10 cellular contexts compared by ENCODE assay signal in genomic region chr12:14613718-14614117, GRCh38. TPM values are rescaled to one million over a fixed set of nuclear protein-coding genes. Genes with fewer than 3 reads are reported as not detected.
A peak's percentile ranks its signal among the peaks of the same experiment; 100 is the strongest.
DNase-seq lines count a peak whose midpoint lies in the region; ATAC-seq and TF ChIP-seq lines count a peak whose summit lies in the region.
"Had no signal": no experiment of that assay in that cellular context is flagged by ENCODE, and none has a peak within 500 bp of the region (broad histone marks: within the 10 kb centered on the region; RNA-seq: fewer than 3 reads in every experiment).

No MANE protein-coding gene starts in this region.

- H3K4me3 ChIP-seq in mammary epithelial cell (replicated peaks in 1 of 3; ENCODE audit: insufficient read depth in 1 of 3, low read depth in 2 of 3, low read length in 3 of 3) (no peak overlapping the region), Peyer's patch (no peak overlapping the region)
- H3K4me3 ChIP-seq: A549 had no signal

- intact Hi-C loops in mammary epithelial cell (cut with micrococcal nuclease) (no loop called here), MCF 10A (cut with micrococcal nuclease) (loop anchor here (10.0 kb wide), 1 partner anchor 249 kb away; the partner anchor contains the start of gene ATF7IP)

- no peaks in the 10 kb centered on the region for H3K27me3 ChIP-seq in mammary epithelial cell (ENCODE audit: insufficient read depth, low read length)
- H3K27me3 ChIP-seq in Peyer's patch: no peaks in the 10 kb centered on the region

- peaks cover 16% of the 10 kb centered on the region for H3K9me3 Mint-ChIP-seq in MCF 10A (ENCODE audit: unreplicated experiment)
- peaks cover 3 to 12% of the 10 kb centered on the region in 2 donors for H3K9me3 Mint-ChIP-seq in activated T-cell treated with anti-CD3 and anti-CD28 coated beads, Interleukin-2, amount 50 U/mL, for 72 hours

- 7% methylated on average over 1 of the region's 1 CpG for WGBS in mammary epithelial cell (ENCODE audit: low coverage, missing lambda C conversion rate)

- H3K4me3 Mint-ChIP-seq in MCF 10A (ENCODE audit: unreplicated experiment): no peak overlapping the region
- H3K4me3 Mint-ChIP-seq in activated T-cell treated with anti-CD3 and anti-CD28 coated beads, Interleukin-2, amount 50 U/mL, for 72 hours: no peak overlapping the region
- H3K4me3 Mint-ChIP-seq: T-helper 2 cell treated with Interferon-gamma antibody and Interleukin-4, amounts not matched to agents 5 μg/mL and 100 μg/mL, for 36 hours had no signal

- CTCF ChIA-PET in mammary epithelial cell (lab: Charles Lee; ENCODE audit: low non-redundant PET): no interaction called here
- CTCF ChIA-PET in MCF 10A (lab: Yijun Ruan, JAX): interaction anchor here (1.0 to 1.2 kb wide), 4 partner anchors 16 to 376 kb away, joined by 3 read pairs; no protein-coding TSS in a partner anchor

- in situ Hi-C loops in mammary epithelial cell (cut with MboI; ENCODE audit: low sequenced_read_pairs in 2 of 2): loop anchor here in 1 of 2 donors (25.0 kb wide), 1 partner anchor 376 kb away; no protein-coding TSS in a partner anchor

- H3K9ac ChIP-seq in mammary epithelial cell (ENCODE audit: insufficient read depth, low read length): no peak overlapping the region

- TF ChIP-seq POLR2A in Peyer's patch (IDR thresholded peaks at IDR 0.05): no peak

- no peak overlapping the region for H3K27ac Mint-ChIP-seq in MCF 10A (ENCODE audit: low read depth, unreplicated experiment)
- H3K27ac Mint-ChIP-seq in activated T-cell treated with anti-CD3 and anti-CD28 coated beads, Interleukin-2, amount 50 U/mL, for 72 hours: no peak overlapping the region
- H3K27ac Mint-ChIP-seq: T-helper 2 cell treated with Interferon-gamma antibody and Interleukin-4, amounts not matched to agents 5 μg/mL and 100 μg/mL, for 36 hours had no signal

- H3K4me2 ChIP-seq in mammary epithelial cell (ENCODE audit: insufficient read depth, low read depth, low read length): no peak overlapping the region
- H3K4me2 ChIP-seq: A549 had no signal

- no peaks in the 10 kb centered on the region for H3K27me3 Mint-ChIP-seq in MCF 10A (ENCODE audit: insufficient read depth, unreplicated experiment)
- peaks cover 5% of the 10 kb centered on the region for H3K27me3 Mint-ChIP-seq in activated T-cell treated with anti-CD3 and anti-CD28 coated beads, Interleukin-2, amount 50 U/mL, for 72 hours (ENCODE audit: low read depth)

- no peaks in the 10 kb centered on the region for H3K36me3 Mint-ChIP-seq in MCF 10A (ENCODE audit: insufficient read depth, unreplicated experiment)
- H3K36me3 Mint-ChIP-seq in activated T-cell treated with anti-CD3 and anti-CD28 coated beads, Interleukin-2, amount 50 U/mL, for 72 hours (ENCODE audit: insufficient read depth in 2 of 2): peaks cover 5 to 9% of the 10 kb centered on the region in 2 donors

- dilution Hi-C loops in mammary epithelial cell (cut with HindIII; ENCODE audit: low sequenced_read_pairs): no loop called here

- H2AFZ ChIP-seq in mammary epithelial cell (ENCODE audit: low read depth, low read length): no peak overlapping the region

- H3K9me3 ChIP-seq in mammary epithelial cell (replicated peaks; ENCODE audit: insufficient read depth, low read length) (no peaks in the 10 kb centered on the region), Peyer's patch (no peaks in the 10 kb centered on the region)
- H3K9me3 ChIP-seq: A549 had no signal

- H3K4me1 ChIP-seq in mammary epithelial cell (ENCODE audit: insufficient read depth, low read length) (no peaks in the 10 kb centered on the region), Peyer's patch (peaks cover 0 to 12% (median 2%) of the 10 kb centered on the region in 4 donors)
- H3K4me1 ChIP-seq: A549 had no signal

- H3K4me1 Mint-ChIP-seq in MCF 10A (ENCODE audit: insufficient read depth, unreplicated experiment): no peaks in the 10 kb centered on the region
- H3K4me1 Mint-ChIP-seq in activated T-cell treated with anti-CD3 and anti-CD28 coated beads, Interleukin-2, amount 50 U/mL, for 72 hours (ENCODE audit: low read depth): no peaks in the 10 kb centered on the region

- DNase-seq in mammary epithelial cell (peak; percentile 21), MCF 10A (ENCODE audit: unreplicated experiment) (no peak), Peyer's patch (peak in 2 of 3 donors; percentile 60 to 62), superior temporal gyrus (ENCODE audit: extremely low spot score) (peak; percentile 28), GM03348 (ENCODE audit: low spot score) (no peak)
- DNase-seq in activated T-cell treated with anti-CD3 and anti-CD28 coated beads, Interleukin-2, amount 50 U/mL, for 72 hours: no peak
- DNase-seq in activated T-cell treated with anti-CD3 and anti-CD28 coated beads, Interleukin-2, amount 50 U/mL, for 1 hour: no peak

- H3K27ac ChIP-seq in mammary epithelial cell (ENCODE audit: insufficient read depth, low read depth, low read length) (no peak overlapping the region), Peyer's patch (peak overlapping the region in 2 of 4 donors; percentile 27 to 73)
- H3K27ac ChIP-seq: A549 had no signal

- no peaks in the 10 kb centered on the region for H4K20me1 ChIP-seq in mammary epithelial cell (ENCODE audit: insufficient read depth, low read length)

- H3K36me3 ChIP-seq in mammary epithelial cell (ENCODE audit: insufficient read depth, low read length) (no peaks in the 10 kb centered on the region), Peyer's patch (peaks cover 0 to 35% (median 0%) of the 10 kb centered on the region in 3 donors)

- TF ChIP-seq CTCF in mammary epithelial cell (conservative IDR thresholded peaks at IDR 0.05 in 1 of 2, IDR thresholded peaks at IDR 0.05 in 1 of 2; ENCODE audit: extremely low read depth in 1 of 2, insufficient read depth in 1 of 2, low read depth in 1 of 2, low read length in 2 of 2) (no peak), MCF 10A (IDR thresholded peaks at IDR 0.05; ENCODE audit: unreplicated experiment) (no peak), Peyer's patch (IDR thresholded peaks at IDR 0.05) (no peak)

- BruUV-seq in mammary epithelial cell (replicated peaks; lab: Mats Ljungman, UMichigan): no TSS peak
- BruUV-seq in MCF 10A (replicated peaks; lab: Mats Ljungman, UMichigan): no TSS peak

- peak; percentile 90 for ATAC-seq in HG02973 (IDR thresholded peaks at IDR 0.05; ENCODE audit: unreplicated experiment)
- ATAC-seq in activated T-cell treated with anti-CD3 and anti-CD28 coated beads, Interleukin-2, amount 50 U/mL, for 72 hours (replicated peaks in 1 of 2): no peak
- ATAC-seq: A549 had no signal

- POLR2A ChIA-PET in MCF 10A (lab: Yijun Ruan, JAX): no interaction called here

- no peaks in the 10 kb centered on the region for H3K79me2 ChIP-seq in mammary epithelial cell (ENCODE audit: insufficient read depth, low read length)

RNA-seq across cellular contexts. Expression of gene PLBD1, which starts 46.0 kb away (rescaled TPM):
- total RNA-seq in mammary epithelial cell (not detected), MCF 10A (2022) (not detected in 2 replicates), Peyer's patch (10 to 100 TPM in 3 of 4 donors, 1 to 10 TPM in 1; 9.9 to 33.6 (median 20.5) TPM)
- polyA plus RNA-seq in mammary epithelial cell: not detected
- polyA minus RNA-seq in mammary epithelial cell: not detected
- not detected for total RNA-seq in activated T-cell treated with anti-CD3 and anti-CD28 coated beads, Interleukin-2, amount 50 U/mL, for 72 hours

Comparison
In these comparisons a context has a peak if more than half of its experiments do, and no peak if none do; other contexts are left out.
1. DNase-seq: peak in mammary epithelial cell (single experiment), Peyer's patch (2 of 3) and superior temporal gyrus (single experiment); none in MCF 10A (single experiment), activated T-cell treated with anti-CD3 and anti-CD28 coated beads, Interleukin-2, amount 50 U/mL, for 72 hours (0 of 2), activated T-cell treated with anti-CD3 and anti-CD28 coated beads, Interleukin-2, amount 50 U/mL, for 1 hour (single experiment) and GM03348 (single experiment).
2. RNA of gene PLBD1, which starts 46.0 kb away (total RNA-seq): 9.9 to 33.6 TPM in Peyer's patch; not detected in activated T-cell treated with anti-CD3 and anti-CD28 coated beads, Interleukin-2, amount 50 U/mL, for 72 hours, not detected in mammary epithelial cell and not detected in MCF 10A; every median in the first group is over 10 times any median in the second.